21 cellular contexts compared by ENCODE assay signal in the genomic region with DNA sequence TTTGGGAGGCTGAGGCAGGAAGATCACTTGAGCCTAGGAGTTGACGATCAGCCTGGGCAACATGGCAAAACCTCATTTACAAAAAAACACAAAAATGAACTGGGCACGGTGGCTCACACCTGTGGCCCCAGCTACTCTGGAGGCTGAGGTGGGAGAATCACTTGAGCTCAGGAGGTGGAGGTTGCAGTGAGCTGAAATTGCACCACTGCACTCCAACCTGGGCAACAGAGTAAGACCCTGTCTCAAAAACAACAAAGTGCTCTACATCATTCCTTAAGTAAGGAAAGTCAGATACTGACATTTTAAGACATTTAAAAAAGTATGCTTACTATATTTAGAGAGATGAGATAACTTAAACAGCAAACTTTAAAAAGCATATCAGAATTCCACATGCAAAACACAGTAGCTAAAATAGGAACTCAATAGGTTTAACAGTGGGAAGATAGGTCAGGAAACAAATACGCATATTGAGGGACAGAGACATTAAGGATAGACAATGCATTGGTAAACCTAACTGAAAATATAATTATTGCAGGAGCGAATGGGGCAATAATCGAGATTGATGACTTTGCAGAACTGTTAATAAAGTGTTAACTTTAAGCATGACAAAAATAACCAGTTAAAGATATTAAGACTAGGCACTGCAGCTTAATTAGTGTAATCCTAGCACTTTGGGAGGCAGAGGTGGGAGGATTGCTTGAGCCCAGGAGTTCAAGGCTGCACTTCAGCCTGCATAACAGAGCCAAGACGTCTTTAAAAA. TPM values are rescaled to one million over a fixed set of nuclear protein-coding genes. Genes with fewer than 3 reads are reported as not detected.
DNase-seq lines count a peak whose midpoint lies in the region; ATAC-seq and TF ChIP-seq lines count a peak whose summit lies in the region.
"Had no signal": no experiment of that assay in that cellular context is flagged by ENCODE, and none has a peak within 500 bp of the region (broad histone marks: within the 10 kb centered on the region; RNA-seq: fewer than 3 reads in every experiment).

No MANE protein-coding gene starts in this region.

- H3K4me2 ChIP-seq in smooth muscle cell = no peak overlapping the region

- DNase-seq in activated naive CD4-positive, alpha-beta T cell treated with anti-CD3 and anti-CD28 coated beads, Interleukin-2, amount 10 ng/mL, durations not matched to agents 7 days and 5 days = no peak
- DNase-seq in activated naive CD4-positive, alpha-beta T cell treated with anti-CD3 and anti-CD28 coated beads, Interleukin-2, amount 50 U/mL, for 72 hours (ENCODE audit: low spot score in 2 of 2) = no peak
- no peak for DNase-seq in effector memory CD8-positive, alpha-beta T cell
- DNase-seq in smooth muscle cell (lab: John Stamatoyannopoulos, UW; ENCODE audit: unreplicated experiment) (no peak), HuH-7 (ENCODE audit: low spot score) (no peak), NCI-H345 (lab: John Stamatoyannopoulos, UW) (no peak), DMS114 treated with DMSO at 0.1 percent for 48 hours (lab: John Stamatoyannopoulos, UW; ENCODE audit: unreplicated experiment) (no peak)
- DNase-seq: activated CD4-positive, alpha-beta T cell treated with anti-CD3 and anti-CD28 coated beads, Interleukin-2, amount 50 U/mL, for 4 hours; erythroblast; islet precursor cell; KBM-7; NCI-H146; NCI-H524 treated with DMSO at 0.1 percent for 48 hours; occipital lobe; retina; spleen; stimulated activated CD4-positive, alpha-beta T cell treated with anti-CD3 and anti-CD28 coated beads, Interleukin-4, amount 100 ng/mL, for 1 hour; stimulated activated naive CD8-positive, alpha-beta T cell treated with anti-CD3 and anti-CD28 coated beads, Interleukin-15, amount 100 ng/mL, for 72 hours; T-helper 9 cell; tibial artery had no signal

- H3F3A ChIP-seq in smooth muscle cell (ENCODE audit: low read depth) = peaks cover 37% of the 10 kb centered on the region

- CTCF ChIA-PET in activated naive CD4-positive, alpha-beta T cell treated with anti-CD3 and anti-CD28 coated beads, Interleukin-2, amount 10 ng/mL, durations not matched to agents 7 days and 5 days (lab: Charles Lee) = interaction anchor here (0.8 to 4.8 kb wide), 3 partner anchors 10 to 101 kb away, joined by 3 to 30 read pairs (median 3); no protein-coding TSS in a partner anchor

- peak overlapping the region; percentile 19 for H3K27ac Mint-ChIP-seq in activated naive CD4-positive, alpha-beta T cell treated with anti-CD3 and anti-CD28 coated beads, Interleukin-2, amount 10 ng/mL, durations not matched to agents 7 days and 5 days
- peak overlapping the region in 1 of 2 donors; percentile 45 for H3K27ac Mint-ChIP-seq in activated naive CD4-positive, alpha-beta T cell treated with anti-CD3 and anti-CD28 coated beads, Interleukin-2, amount 50 U/mL, for 72 hours
- H3K27ac Mint-ChIP-seq in effector memory CD8-positive, alpha-beta T cell = peak overlapping the region; percentile 6 to 10
- H3K27ac Mint-ChIP-seq: stimulated activated naive CD8-positive, alpha-beta T cell treated with anti-CD3 and anti-CD28 coated beads, Interleukin-15, amount 100 ng/mL, for 72 hours had no signal

- H3K36me3 Mint-ChIP-seq in activated naive CD4-positive, alpha-beta T cell treated with anti-CD3 and anti-CD28 coated beads, Interleukin-2, amount 10 ng/mL, durations not matched to agents 7 days and 5 days = peaks cover 53% of the 10 kb centered on the region
- peaks cover 0 to 7% of the 10 kb centered on the region in 2 donors for H3K36me3 Mint-ChIP-seq in activated naive CD4-positive, alpha-beta T cell treated with anti-CD3 and anti-CD28 coated beads, Interleukin-2, amount 50 U/mL, for 72 hours
- peaks cover 90% of the 10 kb centered on the region for H3K36me3 Mint-ChIP-seq in effector memory CD8-positive, alpha-beta T cell (ENCODE audit: insufficient read depth)

- no peaks in the 10 kb centered on the region for H3K9me3 ChIP-seq in smooth muscle cell (replicated peaks; ENCODE audit: low read depth)
- H3K9me3 ChIP-seq: spleen, tibial artery had no signal

- H3K4me1 Mint-ChIP-seq in activated naive CD4-positive, alpha-beta T cell treated with anti-CD3 and anti-CD28 coated beads, Interleukin-2, amount 10 ng/mL, durations not matched to agents 7 days and 5 days = peaks cover 12% of the 10 kb centered on the region
- H3K4me1 Mint-ChIP-seq in effector memory CD8-positive, alpha-beta T cell (ENCODE audit: low read depth in 2 of 2) = peaks cover 10 to 18% of the 10 kb centered on the region in 2 donors

- 96% methylated on average over 6 of the region's 6 CpGs for WGBS in smooth muscle cell (ENCODE audit: low lambda C conversion rate)

- no peaks in the 10 kb centered on the region for H3K9me3 Mint-ChIP-seq in activated naive CD4-positive, alpha-beta T cell treated with anti-CD3 and anti-CD28 coated beads, Interleukin-2, amount 10 ng/mL, durations not matched to agents 7 days and 5 days
- no peaks in the 10 kb centered on the region for H3K9me3 Mint-ChIP-seq in activated naive CD4-positive, alpha-beta T cell treated with anti-CD3 and anti-CD28 coated beads, Interleukin-2, amount 50 U/mL, for 72 hours
- no peaks in the 10 kb centered on the region for H3K9me3 Mint-ChIP-seq in effector memory CD8-positive, alpha-beta T cell
- H3K9me3 Mint-ChIP-seq: stimulated activated naive CD8-positive, alpha-beta T cell treated with anti-CD3 and anti-CD28 coated beads, Interleukin-15, amount 100 ng/mL, for 72 hours had no signal

- peak overlapping the region; percentile 62 for H3K27ac ChIP-seq in smooth muscle cell (ENCODE audit: low read depth)
- H3K27ac ChIP-seq: spleen had no signal

- H3K27me3 ChIP-seq in smooth muscle cell (ENCODE audit: low read depth) = no peaks in the 10 kb centered on the region
- H3K27me3 ChIP-seq: spleen, tibial artery had no signal

- ATAC-seq in activated naive CD4-positive, alpha-beta T cell treated with anti-CD3 and anti-CD28 coated beads, Interleukin-2, amount 50 U/mL, for 72 hours = no peak
- ATAC-seq in effector memory CD8-positive, alpha-beta T cell (replicated peaks) = no peak
- ATAC-seq: stimulated activated naive CD8-positive, alpha-beta T cell treated with anti-CD3 and anti-CD28 coated beads, Interleukin-15, amount 100 ng/mL, for 72 hours had no signal

- H3K4me1 ChIP-seq in smooth muscle cell (ENCODE audit: low read depth) = peaks cover 4% of the 10 kb centered on the region

- no peak overlapping the region for H2AFZ ChIP-seq in smooth muscle cell (ENCODE audit: low read depth)

- H3K9ac ChIP-seq in smooth muscle cell (ENCODE audit: low read depth) = no peak overlapping the region

- H3K27me3 Mint-ChIP-seq in activated naive CD4-positive, alpha-beta T cell treated with anti-CD3 and anti-CD28 coated beads, Interleukin-2, amount 10 ng/mL, durations not matched to agents 7 days and 5 days = no peaks in the 10 kb centered on the region
- no peaks in the 10 kb centered on the region for H3K27me3 Mint-ChIP-seq in effector memory CD8-positive, alpha-beta T cell
- H3K27me3 Mint-ChIP-seq: stimulated activated naive CD8-positive, alpha-beta T cell treated with anti-CD3 and anti-CD28 coated beads, Interleukin-15, amount 100 ng/mL, for 72 hours had no signal

- no peak overlapping the region for H3K4me3 ChIP-seq in smooth muscle cell
- H3K4me3 ChIP-seq: spleen, tibial artery had no signal

- peaks cover 18% of the 10 kb centered on the region for H3K79me2 ChIP-seq in smooth muscle cell (ENCODE audit: low read depth)

- peaks cover 21% of the 10 kb centered on the region for H3K36me3 ChIP-seq in smooth muscle cell (ENCODE audit: low read depth)

- no peak overlapping the region for H3K4me3 Mint-ChIP-seq in activated naive CD4-positive, alpha-beta T cell treated with anti-CD3 and anti-CD28 coated beads, Interleukin-2, amount 10 ng/mL, durations not matched to agents 7 days and 5 days
- no peak overlapping the region for H3K4me3 Mint-ChIP-seq in effector memory CD8-positive, alpha-beta T cell
- H3K4me3 Mint-ChIP-seq: stimulated activated naive CD8-positive, alpha-beta T cell treated with anti-CD3 and anti-CD28 coated beads, Interleukin-15, amount 100 ng/mL, for 72 hours had no signal

- no peak for TF ChIP-seq CTCF in smooth muscle cell (IDR thresholded peaks at IDR 0.05; ENCODE audit: borderline replicate concordance, insufficient read depth, poor library complexity, severe bottlenecking)

- peaks cover 100% of the 10 kb centered on the region for H4K20me1 ChIP-seq in smooth muscle cell (ENCODE audit: low read depth)

TF ChIP-seq in PFSK-1, 5 proteins besides CTCF, POLR2A, EP300 and RAD21 (continues in another document):
- TF ChIP-seq, protein P1, sequence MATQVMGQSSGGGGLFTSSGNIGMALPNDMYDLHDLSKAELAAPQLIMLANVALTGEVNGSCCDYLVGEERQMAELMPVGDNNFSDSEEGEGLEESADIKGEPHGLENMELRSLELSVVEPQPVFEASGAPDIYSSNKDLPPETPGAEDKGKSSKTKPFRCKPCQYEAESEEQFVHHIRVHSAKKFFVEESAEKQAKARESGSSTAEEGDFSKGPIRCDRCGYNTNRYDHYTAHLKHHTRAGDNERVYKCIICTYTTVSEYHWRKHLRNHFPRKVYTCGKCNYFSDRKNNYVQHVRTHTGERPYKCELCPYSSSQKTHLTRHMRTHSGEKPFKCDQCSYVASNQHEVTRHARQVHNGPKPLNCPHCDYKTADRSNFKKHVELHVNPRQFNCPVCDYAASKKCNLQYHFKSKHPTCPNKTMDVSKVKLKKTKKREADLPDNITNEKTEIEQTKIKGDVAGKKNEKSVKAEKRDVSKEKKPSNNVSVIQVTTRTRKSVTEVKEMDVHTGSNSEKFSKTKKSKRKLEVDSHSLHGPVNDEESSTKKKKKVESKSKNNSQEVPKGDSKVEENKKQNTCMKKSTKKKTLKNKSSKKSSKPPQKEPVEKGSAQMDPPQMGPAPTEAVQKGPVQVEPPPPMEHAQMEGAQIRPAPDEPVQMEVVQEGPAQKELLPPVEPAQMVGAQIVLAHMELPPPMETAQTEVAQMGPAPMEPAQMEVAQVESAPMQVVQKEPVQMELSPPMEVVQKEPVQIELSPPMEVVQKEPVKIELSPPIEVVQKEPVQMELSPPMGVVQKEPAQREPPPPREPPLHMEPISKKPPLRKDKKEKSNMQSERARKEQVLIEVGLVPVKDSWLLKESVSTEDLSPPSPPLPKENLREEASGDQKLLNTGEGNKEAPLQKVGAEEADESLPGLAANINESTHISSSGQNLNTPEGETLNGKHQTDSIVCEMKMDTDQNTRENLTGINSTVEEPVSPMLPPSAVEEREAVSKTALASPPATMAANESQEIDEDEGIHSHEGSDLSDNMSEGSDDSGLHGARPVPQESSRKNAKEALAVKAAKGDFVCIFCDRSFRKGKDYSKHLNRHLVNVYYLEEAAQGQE (IDR thresholded peaks at IDR 0.05; ENCODE audit: insufficient read depth in 1 of 2, low read depth in 2 of 2, low read length in 2 of 2) = no peak

RNA-seq across cellular contexts. Expression of a gene that starts 32.1 kb away (rescaled TPM):
- 100 to 1,000 TPM; 239 to 287 TPM for total RNA-seq in activated naive CD4-positive, alpha-beta T cell treated with anti-CD3 and anti-CD28 coated beads, Interleukin-2, amount 50 U/mL, for 72 hours
- 307 TPM for polyA plus RNA-seq in PFSK-1 (2012; ENCODE audit: insufficient read length, low read depth)
- total RNA-seq in smooth muscle cell = 399 and 436 TPM in 2 replicates
- 435 and 457 TPM in 2 replicates for polyA plus RNA-seq in smooth muscle cell

RNA-seq across cellular contexts. Expression of a gene that starts 40.1 kb away (rescaled TPM):
- 10 to 100 TPM in 1 of 2 donors, 1 to 10 TPM in 1; 8.4 to 11.1 TPM for total RNA-seq in activated naive CD4-positive, alpha-beta T cell treated with anti-CD3 and anti-CD28 coated beads, Interleukin-2, amount 50 U/mL, for 72 hours
- polyA plus RNA-seq in PFSK-1 (2012; ENCODE audit: insufficient read length, low read depth) = 5.4 TPM
- 24.7 and 38.5 TPM in 2 replicates for total RNA-seq in smooth muscle cell
- 19.0 and 23.4 TPM in 2 replicates for polyA plus RNA-seq in smooth muscle cell
